8 cellular contexts compared by ENCODE assay signal in the genomic region with DNA sequence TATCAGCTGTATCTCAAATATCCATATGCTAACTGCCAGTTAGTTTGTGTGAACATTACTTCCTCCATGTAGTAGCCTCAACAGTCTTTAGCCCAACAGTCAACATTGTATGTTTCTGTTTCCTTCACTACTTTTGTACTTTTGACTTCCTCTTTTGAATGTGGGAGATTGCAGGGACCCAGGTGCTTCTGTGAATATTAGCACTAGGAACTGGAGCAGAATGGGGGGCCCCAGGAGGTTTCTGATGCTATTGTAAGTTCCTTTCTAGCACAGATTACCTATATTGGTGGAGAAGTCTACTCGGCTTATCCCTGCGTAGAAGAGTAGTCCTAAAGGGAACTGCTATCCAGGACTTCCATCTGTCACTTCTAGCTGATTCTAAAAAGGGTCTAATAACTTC. TPM values are rescaled to one million over a fixed set of nuclear protein-coding genes. Genes with fewer than 3 reads are reported as not detected.
DNase-seq lines count a peak whose midpoint lies in the region; ATAC-seq and TF ChIP-seq lines count a peak whose summit lies in the region.

No MANE protein-coding gene starts in this region.

- H4K20me1 ChIP-seq in BLaER1 treated with 17β-estradiol and CSF1 and Interleukin-3, amounts not matched to agents 10 nM and 100 nM: no peaks in the 10 kb centered on the region

- H3K4me3 Mint-ChIP-seq in activated T-helper 2 cell treated with anti-CD3 and anti-CD28 coated beads, Interferon-gamma antibody, Interleukin-2, Interleukin-4, amounts not matched to agents 10 μg/mL and 5 μg/mL and 100 μg/mL, durations not matched to agents 14 hours and 24 hours and 36 hours (ENCODE audit: low read depth): peak overlapping the region; percentile 81
- no peak overlapping the region for H3K4me3 Mint-ChIP-seq in chondrocyte (ENCODE audit: unreplicated experiment)

- H3K9ac ChIP-seq in BLaER1 treated with 17β-estradiol and CSF1 and Interleukin-3, amounts not matched to agents 10 nM and 100 nM: peak overlapping the region in 5 of 11 experiments; percentile 1 to 37 (median 28); a peak in 4 of 22 replicates

- no peaks in the 10 kb centered on the region for H3K9me3 ChIP-seq in BLaER1 treated with 17β-estradiol and CSF1 and Interleukin-3, amounts not matched to agents 10 nM and 100 nM (replicated peaks in 1 of 11)
- H3K9me3 ChIP-seq in upper lobe of right lung: no peaks in the 10 kb centered on the region

- DNase-seq in activated T-helper 2 cell treated with anti-CD3 and anti-CD28 coated beads, Interferon-gamma antibody, Interleukin-2, Interleukin-4, amounts not matched to agents 10 μg/mL and 5 μg/mL and 100 μg/mL, durations not matched to agents 14 hours and 24 hours and 36 hours (ENCODE audit: low spot score): no peak
- DNase-seq in upper lobe of right lung (no peak), chondrocyte (ENCODE audit: low spot score) (no peak), LoVo (ENCODE audit: low spot score) (no peak), mucosa of gallbladder (ENCODE audit: low spot score) (no peak)

- intact Hi-C loops in activated T-helper 2 cell treated with anti-CD3 and anti-CD28 coated beads, Interferon-gamma antibody, Interleukin-2, Interleukin-4, amounts not matched to agents 10 μg/mL and 5 μg/mL and 100 μg/mL, durations not matched to agents 14 hours and 24 hours and 36 hours (cut with micrococcal nuclease): loop anchor here (5.0 to 10.0 kb wide), 4 partner anchors 245 to 745 kb away; partner anchors contain the start of genes ENOPH1, HELQ, HNRNPDL and MRPS18C
- intact Hi-C loops in upper lobe of right lung (cut with DNase I): no loop called here

- peak overlapping the region in 9 of 11 experiments; percentile 19 to 91 (median 78); a peak in 16 of 22 replicates for H3K27ac ChIP-seq in BLaER1 treated with 17β-estradiol and CSF1 and Interleukin-3, amounts not matched to agents 10 nM and 100 nM
- peak overlapping the region; percentile 63 for H3K27ac ChIP-seq in upper lobe of right lung

- H3K36me3 Mint-ChIP-seq in activated T-helper 2 cell treated with anti-CD3 and anti-CD28 coated beads, Interferon-gamma antibody, Interleukin-2, Interleukin-4, amounts not matched to agents 10 μg/mL and 5 μg/mL and 100 μg/mL, durations not matched to agents 14 hours and 24 hours and 36 hours (ENCODE audit: low read depth): peaks cover 27% of the 10 kb centered on the region
- no peaks in the 10 kb centered on the region for H3K36me3 Mint-ChIP-seq in chondrocyte (ENCODE audit: low read depth)

- ATAC-seq in GM19025 (IDR thresholded peaks at IDR 0.05; ENCODE audit: low read depth, unreplicated experiment) (peak; percentile 21), HG03520 (IDR thresholded peaks at IDR 0.05; ENCODE audit: unreplicated experiment) (peak; percentile 31), upper lobe of right lung (peak; percentile 5)

- no peaks in the 10 kb centered on the region for H3K36me3 ChIP-seq in BLaER1 treated with 17β-estradiol and CSF1 and Interleukin-3, amounts not matched to agents 10 nM and 100 nM
- no peaks in the 10 kb centered on the region for H3K36me3 ChIP-seq in upper lobe of right lung

- TF ChIP-seq CTCF in upper lobe of right lung (IDR thresholded peaks at IDR 0.05) (no peak), chondrocyte (IDR thresholded peaks at IDR 0.05) (no peak)

- peak overlapping the region; percentile 58 to 95 (median 82); a peak in 21 of 22 replicates for H3K4me2 ChIP-seq in BLaER1 treated with 17β-estradiol and CSF1 and Interleukin-3, amounts not matched to agents 10 nM and 100 nM

- peaks cover 43 to 69% (median 51%) of the 10 kb centered on the region in 10 experiments for H3K4me1 ChIP-seq in BLaER1 treated with 17β-estradiol and CSF1 and Interleukin-3, amounts not matched to agents 10 nM and 100 nM
- peaks cover 8% of the 10 kb centered on the region for H3K4me1 ChIP-seq in upper lobe of right lung

- peaks cover 2% of the 10 kb centered on the region for H3K27me3 Mint-ChIP-seq in activated T-helper 2 cell treated with anti-CD3 and anti-CD28 coated beads, Interferon-gamma antibody, Interleukin-2, Interleukin-4, amounts not matched to agents 10 μg/mL and 5 μg/mL and 100 μg/mL, durations not matched to agents 14 hours and 24 hours and 36 hours (ENCODE audit: low read depth)
- no peaks in the 10 kb centered on the region for H3K27me3 Mint-ChIP-seq in chondrocyte (ENCODE audit: low read depth)

- peaks cover 6 to 22% (median 18%) of the 10 kb centered on the region in 11 experiments; a peak in 20 of 22 replicates for H3K27me3 ChIP-seq in BLaER1 treated with 17β-estradiol and CSF1 and Interleukin-3, amounts not matched to agents 10 nM and 100 nM
- H3K27me3 ChIP-seq in upper lobe of right lung: no peaks in the 10 kb centered on the region

- H3K9me3 Mint-ChIP-seq in activated T-helper 2 cell treated with anti-CD3 and anti-CD28 coated beads, Interferon-gamma antibody, Interleukin-2, Interleukin-4, amounts not matched to agents 10 μg/mL and 5 μg/mL and 100 μg/mL, durations not matched to agents 14 hours and 24 hours and 36 hours: no peaks in the 10 kb centered on the region
- H3K9me3 Mint-ChIP-seq in chondrocyte (ENCODE audit: low read depth): no peaks in the 10 kb centered on the region

- peak overlapping the region in 1 of 10 experiments; percentile 3; a peak in 1 of 20 replicates for H3K4me3 ChIP-seq in BLaER1 treated with 17β-estradiol and CSF1 and Interleukin-3, amounts not matched to agents 10 nM and 100 nM
- peak overlapping the region; percentile 32 for H3K4me3 ChIP-seq in upper lobe of right lung

- peaks cover 50% of the 10 kb centered on the region for H3K4me1 Mint-ChIP-seq in activated T-helper 2 cell treated with anti-CD3 and anti-CD28 coated beads, Interferon-gamma antibody, Interleukin-2, Interleukin-4, amounts not matched to agents 10 μg/mL and 5 μg/mL and 100 μg/mL, durations not matched to agents 14 hours and 24 hours and 36 hours (ENCODE audit: low read depth)
- H3K4me1 Mint-ChIP-seq in chondrocyte (ENCODE audit: low read depth): peaks cover 9% of the 10 kb centered on the region

- peak overlapping the region; percentile 70 for H3K27ac Mint-ChIP-seq in activated T-helper 2 cell treated with anti-CD3 and anti-CD28 coated beads, Interferon-gamma antibody, Interleukin-2, Interleukin-4, amounts not matched to agents 10 μg/mL and 5 μg/mL and 100 μg/mL, durations not matched to agents 14 hours and 24 hours and 36 hours
- no peak overlapping the region for H3K27ac Mint-ChIP-seq in chondrocyte (ENCODE audit: unreplicated experiment)

RNA-seq across cellular contexts. Expression of gene PLAC8, which starts 2.3 kb away (rescaled TPM):
- 31.5 and 41.8 TPM in 2 replicates for total RNA-seq in activated T-helper 2 cell treated with anti-CD3 and anti-CD28 coated beads, Interferon-gamma antibody, Interleukin-2, Interleukin-4, amounts not matched to agents 10 μg/mL and 5 μg/mL and 100 μg/mL, durations not matched to agents 14 hours and 24 hours and 36 hours
- total RNA-seq in upper lobe of right lung (81.7 TPM), chondrocyte (0.51 TPM in 1 of 3 replicates, not detected in the others), mucosa of gallbladder (8.2 TPM)
